In genomic region chr19:50476943-50477264, GRCh38 we compare ENCODE assay signal across 8 cellular contexts. TPM values are rescaled to one million over a fixed set of nuclear protein-coding genes. Genes with fewer than 3 reads are reported as not detected.
DNase-seq lines count a peak whose midpoint lies in the region; ATAC-seq and TF ChIP-seq lines count a peak whose summit lies in the region.

No MANE protein-coding gene starts in this region.

- TF ChIP-seq CTCF in BE2C (IDR thresholded peaks at IDR 0.05; ENCODE audit: low read depth, low read length) (no peak), nephron progenitor cell (IDR thresholded peaks at IDR 0.05) (no peak)

- H3K4me3 ChIP-seq in BE2C (ENCODE audit: low read depth, low read length) (peak overlapping the region; percentile 85), MG63 (peak overlapping the region; percentile 78), duodenal mucosa (ENCODE audit: low read depth in 1 of 2, low read length in 2 of 2) (peak overlapping the region; percentile 78 to 95)

- ATAC-seq in GM18520 (IDR thresholded peaks at IDR 0.05; ENCODE audit: unreplicated experiment) (no peak), HG03139 (IDR thresholded peaks at IDR 0.05; ENCODE audit: unreplicated experiment) (no peak)

- H3K9me3 Mint-ChIP-seq in nephron progenitor cell: peaks cover 19% of the 10 kb centered on the region

- H3K4me3 Mint-ChIP-seq in nephron progenitor cell: peak overlapping the region; percentile 97

- H3K9me3 ChIP-seq in BE2C: no peaks in the 10 kb centered on the region
- no peaks in the 10 kb centered on the region for H3K9me3 ChIP-seq in MG63
- H3K9me3 ChIP-seq in duodenal mucosa (ENCODE audit: control insufficient read depth in 1 of 2, low read length in 2 of 2): no peaks in the 10 kb centered on the region

- H3K36me3 ChIP-seq in BE2C (peaks cover 9% of the 10 kb centered on the region), MG63 (peaks cover 6% of the 10 kb centered on the region; the same call in 1 of the 2 replicates), duodenal mucosa (ENCODE audit: control insufficient read depth in 1 of 2, insufficient read depth in 2 of 2, low read length in 2 of 2) (peaks cover 20 to 38% of the 10 kb centered on the region in 2 donors)

- peak overlapping the region; percentile 74 to 84 for H3K9ac ChIP-seq in duodenal mucosa (ENCODE audit: low read depth in 1 of 2, low read length in 2 of 2)

- DNase-seq in BE2C (no peak), MG63 (no peak), nephron progenitor cell (no peak), NCI-H1436 (lab: John Stamatoyannopoulos, UW) (no peak), NAMALWA (ENCODE audit: low spot score) (no peak)

- H3K36me3 Mint-ChIP-seq in nephron progenitor cell (ENCODE audit: low read depth): peaks cover 27% of the 10 kb centered on the region

- peaks cover 15% of the 10 kb centered on the region for H3K27me3 Mint-ChIP-seq in nephron progenitor cell (ENCODE audit: low read depth, poor library complexity)

- H3K27me3 ChIP-seq in BE2C (no peaks in the 10 kb centered on the region), MG63 (peaks cover 4% of the 10 kb centered on the region; the same call in 1 of the 2 replicates), duodenal mucosa (ENCODE audit: control insufficient read depth in 1 of 2, insufficient read depth in 2 of 2, low read length in 2 of 2) (no peaks in the 10 kb centered on the region)

- peak overlapping the region; percentile 99 for H3K27ac Mint-ChIP-seq in nephron progenitor cell

- H3K4me1 Mint-ChIP-seq in nephron progenitor cell: peaks cover 26% of the 10 kb centered on the region

- H3K27ac ChIP-seq in duodenal mucosa (ENCODE audit: low read depth, low read length): no peak overlapping the region

- H3K4me1 ChIP-seq in BE2C: no peaks in the 10 kb centered on the region; the same call in 1 of the 2 replicates
- H3K4me1 ChIP-seq in duodenal mucosa (ENCODE audit: control insufficient read depth in 1 of 2, insufficient read depth in 2 of 2, low read length in 2 of 2): peaks cover 7 to 8% of the 10 kb centered on the region in 2 donors

RNA-seq across cellular contexts. Expression of gene GARIN5A, which starts 0.3 kb away (rescaled TPM):
- polyA plus RNA-seq in BE2C (2012; ENCODE audit: insufficient read depth, insufficient read length, low read depth): not detected
- total RNA-seq in MG63 (2014; rRNA removed; shearing (Covaris generic); ENCODE audit: low replicate concordance): 1.2 TPM in 1 of 2 replicates, not detected in the other

RNA-seq across cellular contexts. Expression of gene EMC10, which starts 0.6 kb away (rescaled TPM):
- 327 TPM for polyA plus RNA-seq in BE2C (2012; ENCODE audit: insufficient read depth, insufficient read length, low read depth)
- 98.5 and 127 TPM in 2 replicates for total RNA-seq in MG63 (2014; rRNA removed; shearing (Covaris generic); ENCODE audit: low replicate concordance)

RNA-seq across cellular contexts. Expression of gene JOSD2, which starts 34.1 kb away (rescaled TPM):
- 38.6 TPM for polyA plus RNA-seq in BE2C (2012; ENCODE audit: insufficient read depth, insufficient read length, low read depth)
- 92.8 and 140 TPM in 2 replicates for total RNA-seq in MG63 (2014; rRNA removed; shearing (Covaris generic); ENCODE audit: low replicate concordance)

RNA-seq across cellular contexts. Expression of gene ASPDH, which starts 36.8 kb away (rescaled TPM):
- 13.9 TPM for polyA plus RNA-seq in BE2C (2012; ENCODE audit: insufficient read depth, insufficient read length, low read depth)
- total RNA-seq in MG63 (2014; rRNA removed; shearing (Covaris generic); ENCODE audit: low replicate concordance): not detected in 2 replicates

RNA-seq across cellular contexts. Expression of gene MYBPC2, which starts 44.2 kb away (rescaled TPM):
- not detected for polyA plus RNA-seq in BE2C (2012; ENCODE audit: insufficient read depth, insufficient read length, low read depth)
- total RNA-seq in MG63 (2014; rRNA removed; shearing (Covaris generic); ENCODE audit: low replicate concordance): 0.03 TPM in 1 of 2 replicates, not detected in the other
